Comparison of ENCODE assay signal across 8 cellular contexts in genomic region chr20:38842558-38842981, GRCh38. TPM values are rescaled to one million over a fixed set of nuclear protein-coding genes. Genes with fewer than 3 reads are reported as not detected.
DNase-seq lines count a peak whose midpoint lies in the region; ATAC-seq and TF ChIP-seq lines count a peak whose summit lies in the region.

No MANE protein-coding gene starts in this region.

- POLR2A ChIA-PET in OCI-LY7 (lab: Charles Lee), result interaction anchor here (0.6 to 6.2 kb wide), 19 partner anchors 9 to 1745 kb away, joined by 3 to 39 read pairs (median 5); partner anchors contain the start of gene PPP1R16B

- H3K36me3 Mint-ChIP-seq in type B pancreatic cell, result no peaks in the 10 kb centered on the region

- BruUV-seq in OCI-LY7 (replicated peaks; lab: Mats Ljungman, UMichigan), result no TSS peak

- H3K27me3 ChIP-seq in thymus (ENCODE audit: control insufficient read depth, insufficient read depth), result no peaks in the 10 kb centered on the region

- H3K4me1 Mint-ChIP-seq in type B pancreatic cell (ENCODE audit: unreplicated experiment), result no peaks in the 10 kb centered on the region

- peak overlapping the region; percentile 79 for H3K4me2 ChIP-seq in OCI-LY7 (ENCODE audit: low read length)

- H3K36me3 ChIP-seq in OCI-LY7 (ENCODE audit: insufficient read depth, low read length) (peaks cover 70% of the 10 kb centered on the region), thymus (ENCODE audit: control insufficient read depth, insufficient read depth) (peaks cover 13% of the 10 kb centered on the region)

- no peak overlapping the region for H3K27ac Mint-ChIP-seq in type B pancreatic cell

- intact Hi-C loops in OCI-LY7 (cut with micrococcal nuclease; ENCODE audit: unreplicated experiment), result loop anchor here (1.0 to 2.0 kb wide), 5 partner anchors 17 to 50 kb away; partner anchors contain the start of gene PPP1R16B

- peak overlapping the region; percentile 99 for H3K27ac ChIP-seq in OCI-LY7 (ENCODE audit: low read depth, low read length, poor library complexity, severe bottlenecking)
- H3K27ac ChIP-seq in thymus (ENCODE audit: low read depth), result peak overlapping the region; percentile 69

- H3K4me1 ChIP-seq in OCI-LY7 (ENCODE audit: insufficient read depth, low read length, poor library complexity, severe bottlenecking) (peaks cover 83% of the 10 kb centered on the region), thymus (ENCODE audit: control insufficient read depth, insufficient read depth, low read length) (peaks cover 39% of the 10 kb centered on the region)

- H3K4me3 ChIP-seq in OCI-LY7 (ENCODE audit: low read depth, low read length, poor library complexity, severe bottlenecking), result peak overlapping the region; percentile 57
- H3K4me3 ChIP-seq in thymus (ENCODE audit: low read length), result no peak overlapping the region

- peak; percentile 96 for DNase-seq in OCI-LY7 (ENCODE audit: low spot score)
- DNase-seq in central memory CD4-positive, alpha-beta T cell, result peak; percentile 45
- no peak for DNase-seq in NCI-H1048 (lab: John Stamatoyannopoulos, UW)
- no peak for DNase-seq in type B pancreatic cell (ENCODE audit: extremely low spot score, unreplicated experiment)
- DNase-seq in foreskin melanocyte, result no peak

- peak; percentile 39 for ATAC-seq in GM18508 (IDR thresholded peaks at IDR 0.05; ENCODE audit: insufficient read depth, unreplicated experiment)
- ATAC-seq in HG02763 (IDR thresholded peaks at IDR 0.05; ENCODE audit: unreplicated experiment), result peak; percentile 91

- WGBS in thymus, result 29% methylated on average over 1 of the region's 1 CpG

- TF ChIP-seq CTCF in OCI-LY7 (conservative IDR thresholded peaks at IDR 0.05; ENCODE audit: low read length) (no peak), type B pancreatic cell (conservative IDR thresholded peaks at IDR 0.05) (no peak)

- H4K20me1 ChIP-seq in OCI-LY7 (ENCODE audit: insufficient read depth, low read length), result no peaks in the 10 kb centered on the region

- CTCF ChIA-PET in OCI-LY7 (lab: Charles Lee; ENCODE audit: unreplicated experiment), result interaction anchor here (0.6 to 1.4 kb wide), 7 partner anchors 16 to 385 kb away, joined by 3 to 7 read pairs (median 5); no protein-coding TSS in a partner anchor

- H3K79me2 ChIP-seq in OCI-LY7 (ENCODE audit: insufficient read depth, low read depth, low read length), result peaks cover 85% of the 10 kb centered on the region

- no peak overlapping the region for H3K4me3 Mint-ChIP-seq in type B pancreatic cell

- no peaks in the 10 kb centered on the region for H3K9me2 ChIP-seq in OCI-LY7 (ENCODE audit: insufficient read depth, low read length)

- no peaks in the 10 kb centered on the region for H3K9me3 Mint-ChIP-seq in type B pancreatic cell

- peak overlapping the region; percentile 8; the same call in 1 of the 2 replicates for H2AFZ ChIP-seq in OCI-LY7 (ENCODE audit: low read length)

- H3K27me3 Mint-ChIP-seq in type B pancreatic cell, result peaks cover 27% of the 10 kb centered on the region

- H3K9me3 ChIP-seq in OCI-LY7 (ENCODE audit: low read length), result no peaks in the 10 kb centered on the region
- no peaks in the 10 kb centered on the region for H3K9me3 ChIP-seq in thymus (ENCODE audit: control insufficient read depth)

RNA-seq across cellular contexts. Expression of gene PPP1R16B, which starts 37.1 kb away (rescaled TPM):
- total RNA-seq in OCI-LY7 (2014; rRNA removed; shearing (Covaris generic)), result 44.3 and 49.7 TPM in 2 replicates
- total RNA-seq in OCI-LY7 (2022) (41.3 and 45.4 TPM in 2 replicates), type B pancreatic cell (ENCODE audit: low replicate concordance) (0.31 TPM in 1 of 2 replicates, not detected in the other)
- 13.8 TPM for polyA plus RNA-seq in thymus

Comparison
In these comparisons a context has a peak if more than half of its experiments do, and no peak if none do; other contexts are left out.
1. DNase-seq: peak in OCI-LY7 (single experiment) and central memory CD4-positive, alpha-beta T cell (single experiment); none in NCI-H1048 (single experiment), type B pancreatic cell (single experiment) and foreskin melanocyte (single experiment).
2. RNA of gene PPP1R16B, which starts 37.1 kb away (total RNA-seq): 41.3 to 49.7 TPM in OCI-LY7; 0.31 TPM in type B pancreatic cell; every median in the first group is over 10 times any median in the second.